ENCODE assay signal across 23 cellular contexts in genomic region chr20:41380551-41381262, GRCh38. TPM values are rescaled to one million over a fixed set of nuclear protein-coding genes. Genes with fewer than 3 reads are reported as not detected.
DNase-seq lines count a peak whose midpoint lies in the region; ATAC-seq and TF ChIP-seq lines count a peak whose summit lies in the region.
"Had no signal": no experiment of that assay in that cellular context is flagged by ENCODE, and none has a peak within 500 bp of the region (broad histone marks: within the 10 kb centered on the region; RNA-seq: fewer than 3 reads in every experiment).

No MANE protein-coding gene starts in this region.

- no peak overlapping the region for H2BK15ac ChIP-seq in neuronal stem cell (ENCODE audit: low read length)

- H3K4me3 Mint-ChIP-seq in WTC11: no peak overlapping the region

- H3K14ac ChIP-seq in neuronal stem cell (ENCODE audit: low read length): no peak overlapping the region

- CTCF ChIA-PET in WTC11 (lab: Charles Lee): interaction anchor here (0.6 to 1.3 kb wide), 7 partner anchors 15 to 208 kb away, joined by 3 to 8 read pairs (median 4); partner anchors contain the start of gene LPIN3

- no peak overlapping the region for H3K4ac ChIP-seq in neuronal stem cell (ENCODE audit: low read length)

- TF ChIP-seq CTCF in WTC11 (IDR thresholded peaks at IDR 0.05): no peak
- no peak for TF ChIP-seq CTCF in coronary artery (IDR thresholded peaks at IDR 0.05)

- POLR2A ChIA-PET in WTC11 (lab: Charles Lee): no interaction called here

- no peak overlapping the region for H3K27ac Mint-ChIP-seq in WTC11
- H3K27ac Mint-ChIP-seq in activated naive CD4-positive, alpha-beta T cell treated with anti-CD3 and anti-CD28 coated beads, Interleukin-2, amount 50 U/mL, for 72 hours: no peak overlapping the region

- H3K9me3 ChIP-seq in neuronal stem cell (replicated peaks in 1 of 2; ENCODE audit: control insufficient read depth in 2 of 2, insufficient read depth in 1 of 2, low read depth in 1 of 2, low read length in 2 of 2): no peaks in the 10 kb centered on the region

- peaks cover 9% of the 10 kb centered on the region; the same call in 1 of the 2 replicates for H3K4me1 Mint-ChIP-seq in WTC11

- H3K4me1 ChIP-seq in neuronal stem cell (ENCODE audit: control insufficient read depth in 2 of 2, insufficient read depth in 1 of 2, low read depth in 1 of 2, low read length in 2 of 2): no peaks in the 10 kb centered on the region

- H3K27me3 ChIP-seq in neuronal stem cell (ENCODE audit: control insufficient read depth in 3 of 3, insufficient read depth in 3 of 3, low read depth in 1 of 3, low read length in 3 of 3): peaks cover 0 to 27% (median 0%) of the 10 kb centered on the region in 3 experiments

- H3K36me3 Mint-ChIP-seq in WTC11: no peaks in the 10 kb centered on the region
- no peaks in the 10 kb centered on the region for H3K36me3 Mint-ChIP-seq in activated naive CD4-positive, alpha-beta T cell treated with anti-CD3 and anti-CD28 coated beads, Interleukin-2, amount 50 U/mL, for 72 hours
- H3K36me3 Mint-ChIP-seq: CD14-positive monocyte had no signal

- H3K23ac ChIP-seq in neuronal stem cell (ENCODE audit: low read depth, low read length, poor library complexity): no peak overlapping the region

- ATAC-seq in WTC11: peak; percentile 59; the same call in 1 of the 2 replicates
- ATAC-seq in activated naive CD4-positive, alpha-beta T cell treated with anti-CD3 and anti-CD28 coated beads, Interleukin-2, amount 50 U/mL, for 72 hours: no peak
- ATAC-seq: K562 had no signal

- no CpG with 5 or more reads among the region's 13 CpGs for WGBS in neuronal stem cell (ENCODE audit: extremely low coverage in 2 of 2, insufficient read length in 2 of 2, insufficient replicate concordance in 1 of 2), 2 donors

- no peaks in the 10 kb centered on the region for H3K9me3 Mint-ChIP-seq in WTC11
- peaks cover 0 to 4% of the 10 kb centered on the region in 2 donors for H3K9me3 Mint-ChIP-seq in activated naive CD4-positive, alpha-beta T cell treated with anti-CD3 and anti-CD28 coated beads, Interleukin-2, amount 50 U/mL, for 72 hours

- no peak overlapping the region for H3K9ac ChIP-seq in neuronal stem cell (ENCODE audit: low read depth, low read length, poor library complexity)

- H2BK5ac ChIP-seq in neuronal stem cell (ENCODE audit: low read length): no peak overlapping the region

- H3K36me3 ChIP-seq in neuronal stem cell (replicated peaks in 1 of 2; ENCODE audit: control insufficient read depth in 2 of 2, insufficient read depth in 2 of 2, low read length in 2 of 2): no peaks in the 10 kb centered on the region

- H2BK12ac ChIP-seq in neuronal stem cell (ENCODE audit: low read length): no peak overlapping the region

- H3K27me3 Mint-ChIP-seq in WTC11 (ENCODE audit: low read depth): peaks cover 2% of the 10 kb centered on the region

- H3K27ac ChIP-seq in neuronal stem cell (replicated peaks; ENCODE audit: low read length): no peak overlapping the region
- H3K27ac ChIP-seq in coronary artery: no peak overlapping the region
- H3K27ac ChIP-seq: hepatocyte had no signal

- no peaks in the 10 kb centered on the region for H3K79me1 ChIP-seq in neuronal stem cell (ENCODE audit: low read depth, low read length)

- no peak overlapping the region for H2BK120ac ChIP-seq in neuronal stem cell (ENCODE audit: low read depth, low read length)

- no peak overlapping the region for H2AK5ac ChIP-seq in neuronal stem cell (ENCODE audit: low read depth, low read length)

- H3K18ac ChIP-seq in neuronal stem cell (ENCODE audit: low read length): peak overlapping the region; percentile 59

- no peak overlapping the region for H3K4me3 ChIP-seq in neuronal stem cell (ENCODE audit: low read length in 2 of 2)
- no peak overlapping the region for H3K4me3 ChIP-seq in coronary artery
- H3K4me3 ChIP-seq: hepatocyte, K562, lung had no signal

- DNase-seq in D341Med (ENCODE audit: low spot score) (peak; percentile 27), MV-4-11 (lab: John Stamatoyannopoulos, UW) (peak; percentile 61), WTC11 (ENCODE audit: low spot score) (no peak), neuronal stem cell (ENCODE audit: low spot score) (no peak), activated gamma-delta T cell (lab: John Stamatoyannopoulos, UW) (no peak), NCI-H1930 (lab: John Stamatoyannopoulos, UW) (no peak), coronary artery (ENCODE audit: low spot score) (no peak)
- DNase-seq in activated naive CD4-positive, alpha-beta T cell treated with anti-CD3 and anti-CD28 coated beads, Interleukin-2, amount 50 U/mL, for 72 hours (ENCODE audit: low spot score in 2 of 2): no peak
- DNase-seq: amniotic stem cell, dermis blood vessel endothelial cell, NCI-H526 treated with DMSO at 0.1 percent for 48 hours, OCI-M1, right cardiac atrium, SHP77 treated with DMSO at 0.1 percent for 48 hours, T-helper 1 cell had no signal

- no peak overlapping the region for H4K91ac ChIP-seq in neuronal stem cell (ENCODE audit: low read depth, low read length, poor library complexity)

- no peak overlapping the region for H4K8ac ChIP-seq in neuronal stem cell (ENCODE audit: low read depth, low read length)

- peak overlapping the region; percentile 61 for H2AFZ ChIP-seq in neuronal stem cell (ENCODE audit: low read length)
- H2AFZ ChIP-seq: hepatocyte had no signal

- no peak overlapping the region for H3K4me2 ChIP-seq in neuronal stem cell (ENCODE audit: insufficient read depth, low read length, poor library complexity, severe bottlenecking)
- H3K4me2 ChIP-seq: hepatocyte had no signal

TF ChIP-seq in WTC11, 78 proteins besides CTCF, POLR2A, EP300 and RAD21:
- no peak for TF ChIP-seq ZBTB21 (CRISPR knock-in tag; IDR thresholded peaks at IDR 0.05; ENCODE audit: borderline replicate concordance)
- TF ChIP-seq ERG (CRISPR knock-in tag; IDR thresholded peaks at IDR 0.05): no peak
- no peak for TF ChIP-seq NR3C1 (CRISPR knock-in tag; conservative IDR thresholded peaks at IDR 0.05; ENCODE audit: low read depth)
- no peak for TF ChIP-seq OVOL2 (CRISPR knock-in tag; IDR thresholded peaks at IDR 0.05; ENCODE audit: borderline replicate concordance)
- TF ChIP-seq ZNF396 (CRISPR knock-in tag; IDR thresholded peaks at IDR 0.05; ENCODE audit: borderline replicate concordance): no peak
- no peak for TF ChIP-seq KAT7 (CRISPR knock-in tag; IDR thresholded peaks at IDR 0.05; ENCODE audit: borderline replicate concordance)
- no peak for TF ChIP-seq NR1H2 (CRISPR knock-in tag; IDR thresholded peaks at IDR 0.05)
- no peak for TF ChIP-seq JUN (CRISPR knock-in tag; IDR thresholded peaks at IDR 0.05)
- no peak for TF ChIP-seq ZNF232 (CRISPR knock-in tag; IDR thresholded peaks at IDR 0.05)
- no peak for TF ChIP-seq NFATC4 (CRISPR knock-in tag; IDR thresholded peaks at IDR 0.05)

RNA-seq across cellular contexts. Expression of gene EMILIN3, which starts 14.1 kb away (rescaled TPM):
- total RNA-seq in WTC11 (2021): 5.5 to 6.0 TPM (median 5.8 TPM) in 3 replicates
- polyA plus RNA-seq in neuronal stem cell (2013, experiment 1 of 2): 5.3 TPM
- polyA plus RNA-seq in neuronal stem cell (2013, experiment 2 of 2): 5.2 TPM
- under 1 TPM in 1 of 2 donors, not detected in 1; 0.27 TPM for total RNA-seq in activated naive CD4-positive, alpha-beta T cell treated with anti-CD3 and anti-CD28 coated beads, Interleukin-2, amount 50 U/mL, for 72 hours
- total RNA-seq: bronchial epithelial cell, endothelial cell of umbilical vein, fibroblast of villous mesenchyme, H4, K562 had no signal
- polyA plus RNA-seq: CD14-positive monocyte had no signal

RNA-seq across cellular contexts. Expression of gene LPIN3, which starts 40.1 kb away (rescaled TPM):
- 7.9 to 8.5 TPM (median 8.2 TPM) in 3 replicates for total RNA-seq in WTC11 (2021)
- polyA plus RNA-seq in neuronal stem cell (2013, experiment 1 of 2): 3.8 TPM
- polyA plus RNA-seq in neuronal stem cell (2013, experiment 2 of 2): 3.5 TPM
- 1 to 10 TPM; 4.4 to 5.1 TPM for total RNA-seq in activated naive CD4-positive, alpha-beta T cell treated with anti-CD3 and anti-CD28 coated beads, Interleukin-2, amount 50 U/mL, for 72 hours
- polyA plus RNA-seq: CD14-positive monocyte had no signal

Comparison
In these comparisons a context has a peak if more than half of its experiments do, and no peak if none do; other contexts are left out.
1. DNase-seq: peak in D341Med (single experiment) and MV-4-11 (single experiment); none in WTC11 (single experiment), neuronal stem cell (single experiment), activated gamma-delta T cell (single experiment), NCI-H1930 (0 of 2), activated naive CD4-positive, alpha-beta T cell treated with anti-CD3 and anti-CD28 coated beads, Interleukin-2, amount 50 U/mL, for 72 hours (0 of 2) and coronary artery (single experiment).